ENCODE assay signal across 8 cellular contexts in genomic region chr1:78114034-78114956, GRCh38.
DNase-seq lines count a peak whose midpoint lies in the region; ATAC-seq and TF ChIP-seq lines count a peak whose summit lies in the region.

No MANE protein-coding gene starts in this region.

- no peak overlapping the region for H3K4me3 Mint-ChIP-seq in T-helper 2 cell treated with Interferon-gamma antibody and Interleukin-4, amounts not matched to agents 5 μg/mL and 100 μg/mL, for 36 hours
- no peak overlapping the region for H3K4me3 Mint-ChIP-seq in MCF 10A (ENCODE audit: unreplicated experiment)

- no peak overlapping the region for H3K27ac Mint-ChIP-seq in T-helper 2 cell treated with Interferon-gamma antibody and Interleukin-4, amounts not matched to agents 5 μg/mL and 100 μg/mL, for 36 hours
- peak overlapping the region; percentile 47 for H3K27ac Mint-ChIP-seq in MCF 10A (ENCODE audit: low read depth, unreplicated experiment)

- H3K27me3 Mint-ChIP-seq in T-helper 2 cell treated with Interferon-gamma antibody and Interleukin-4, amounts not matched to agents 5 μg/mL and 100 μg/mL, for 36 hours (ENCODE audit: low read depth), result peaks cover 2% of the 10 kb centered on the region
- H3K27me3 Mint-ChIP-seq in MCF 10A (ENCODE audit: insufficient read depth, unreplicated experiment), result no peaks in the 10 kb centered on the region

- CTCF ChIA-PET in AG04449 (lab: Yijun Ruan, JAX), result interaction anchor here (0.6 to 3.9 kb wide), 54 partner anchors 10 to 601 kb away, joined by 3 to 59 read pairs (median 5); partner anchors contain the start of genes DNAJB4, FUBP1 and MIGA1
- CTCF ChIA-PET in MCF 10A (lab: Yijun Ruan, JAX), result interaction anchor here (0.5 to 3.9 kb wide), 71 partner anchors 9 to 1206 kb away, joined by 3 to 70 read pairs (median 4); partner anchors contain the start of genes DNAJB4, FUBP1 and NEXN

- TF ChIP-seq CTCF in AG04449 (IDR thresholded peaks at IDR 0.05; ENCODE audit: insufficient read depth, low read length, missing control alignments) (peak; percentile 71), MCF 10A (IDR thresholded peaks at IDR 0.05; ENCODE audit: unreplicated experiment) (peak; percentile 91)

- POLR2A ChIA-PET in AG04449 (lab: Yijun Ruan, JAX) (interaction anchor here (0.6 to 1.9 kb wide), 5 partner anchors 12 to 528 kb away, joined by 3 to 22 read pairs (median 3); partner anchors contain the start of genes DNAJB4 and FUBP1), MCF 10A (lab: Yijun Ruan, JAX) (interaction anchor here (0.6 to 3.9 kb wide), 19 partner anchors 11 to 559 kb away, joined by 3 to 98 read pairs (median 5); partner anchors contain the start of genes DNAJB4 and FUBP1)

- H3K9me3 Mint-ChIP-seq in T-helper 2 cell treated with Interferon-gamma antibody and Interleukin-4, amounts not matched to agents 5 μg/mL and 100 μg/mL, for 36 hours, result no peaks in the 10 kb centered on the region
- no peaks in the 10 kb centered on the region for H3K9me3 Mint-ChIP-seq in MCF 10A (ENCODE audit: unreplicated experiment)

- ATAC-seq in GM18508 (IDR thresholded peaks at IDR 0.05; ENCODE audit: insufficient read depth, unreplicated experiment) (peak; percentile 75), HG02943 (IDR thresholded peaks at IDR 0.05; ENCODE audit: low read depth, unreplicated experiment) (peak; percentile 94)

- no TSS peak for BruUV-seq in MCF 10A (replicated peaks; lab: Mats Ljungman, UMichigan)

- H3K36me3 Mint-ChIP-seq in T-helper 2 cell treated with Interferon-gamma antibody and Interleukin-4, amounts not matched to agents 5 μg/mL and 100 μg/mL, for 36 hours (ENCODE audit: low read depth), result no peaks in the 10 kb centered on the region
- no peaks in the 10 kb centered on the region for H3K36me3 Mint-ChIP-seq in MCF 10A (ENCODE audit: insufficient read depth, unreplicated experiment)

- DNase-seq in AG04449 (ENCODE audit: low read depth, low spot score) (peak; percentile 19), NCI-H1694 treated with DMSO at 0.1 percent for 48 hours (lab: John Stamatoyannopoulos, UW) (peak; percentile 79), MCF 10A (ENCODE audit: unreplicated experiment) (peak; percentile 84), inferior parietal cortex (ENCODE audit: extremely low spot score) (peak; percentile 92)
- DNase-seq in T-helper 2 cell treated with Interferon-gamma antibody and Interleukin-4, amounts not matched to agents 5 μg/mL and 100 μg/mL, for 36 hours (ENCODE audit: low spot score), result peak; percentile 38
- peak; percentile 48 for DNase-seq in stimulated activated CD4-positive, alpha-beta T cell treated with anti-CD3 and anti-CD28 coated beads, Interleukin-1b, Interleukin-23, amount 100 ng/mL, for 48 hours

- intact Hi-C loops in MCF 10A (cut with micrococcal nuclease), result loop anchor here (1.0 to 2.0 kb wide), 6 partner anchors 110 to 966 kb away; partner anchors contain the start of genes DNAJB4 and FUBP1

- no peak overlapping the region for H3K4me3 ChIP-seq in AG04449 (ENCODE audit: low read depth, low read length)

- peaks cover 2% of the 10 kb centered on the region for H3K4me1 Mint-ChIP-seq in T-helper 2 cell treated with Interferon-gamma antibody and Interleukin-4, amounts not matched to agents 5 μg/mL and 100 μg/mL, for 36 hours (ENCODE audit: low read depth)
- peaks cover 6% of the 10 kb centered on the region for H3K4me1 Mint-ChIP-seq in MCF 10A (ENCODE audit: insufficient read depth, unreplicated experiment)

Comparison
In these comparisons a context has a peak if more than half of its experiments do, and no peak if none do; other contexts are left out.
1. DNase-seq: peak in every context shown above with its lines; median percentile 92 in inferior parietal cortex; 84 in MCF 10A; 79 in NCI-H1694 treated with DMSO at 0.1 percent for 48 hours; 48 in stimulated activated CD4-positive, alpha-beta T cell treated with anti-CD3 and anti-CD28 coated beads, Interleukin-1b, Interleukin-23, amount 100 ng/mL, for 48 hours; 38 in T-helper 2 cell treated with Interferon-gamma antibody and Interleukin-4, amounts not matched to agents 5 μg/mL and 100 μg/mL, for 36 hours; 19 in AG04449.